9 cellular contexts compared by ENCODE assay signal in the genomic region with DNA sequence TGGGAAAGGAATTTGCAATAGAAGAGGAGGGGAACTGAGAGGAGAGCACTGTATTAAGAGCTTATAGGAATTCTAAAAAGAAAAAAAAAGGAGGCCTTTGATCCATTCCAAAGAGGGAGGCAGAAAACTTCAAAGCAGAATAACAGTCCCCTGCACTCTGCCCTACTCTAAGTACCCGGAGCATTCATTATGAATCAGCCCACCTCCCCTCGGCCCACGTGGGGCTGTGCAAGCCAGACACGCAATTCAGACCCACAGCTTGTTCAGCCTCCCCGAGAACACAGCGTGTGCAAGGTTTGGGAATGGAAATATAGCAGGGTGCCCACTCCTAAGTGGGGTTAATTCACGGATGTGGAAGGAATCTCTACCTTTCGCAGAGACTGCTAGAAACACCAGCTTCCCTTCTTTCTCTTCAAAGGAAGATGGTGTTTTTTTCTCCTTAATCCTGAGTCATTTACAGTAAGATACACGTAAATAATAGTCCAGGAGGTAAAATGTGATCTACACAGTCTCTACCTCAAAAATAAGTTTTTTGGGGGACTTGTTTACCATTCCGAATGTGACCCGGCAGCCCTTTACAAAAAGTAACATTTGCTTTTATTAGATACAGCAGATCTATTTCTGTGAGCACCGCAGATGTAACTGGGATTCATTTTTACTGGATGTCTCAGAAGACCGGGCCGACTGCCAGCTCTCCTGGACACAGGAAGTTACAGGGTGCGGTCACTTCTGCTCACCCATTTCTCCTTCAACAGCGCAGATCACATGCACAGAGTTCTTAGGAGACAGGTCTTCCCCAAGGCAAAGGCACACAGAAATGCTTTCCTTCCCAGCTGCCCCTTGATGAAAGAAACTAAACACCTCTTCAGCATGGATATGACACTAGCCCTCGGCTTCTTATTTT.
DNase-seq lines count a peak whose midpoint lies in the region; ATAC-seq, FAIRE-seq and TF ChIP-seq lines count a peak whose summit lies in the region.
"Had no signal": no experiment of that assay in that cellular context is flagged by ENCODE, and none has a peak within 500 bp of the region (broad histone marks: within the 10 kb centered on the region; RNA-seq: fewer than 3 reads in every experiment).

No MANE protein-coding gene starts in this region.

- H3K4me1 ChIP-seq in kidney (ENCODE audit: control insufficient read depth in 1 of 2, insufficient read depth in 1 of 2, low read depth in 1 of 2, low read length in 2 of 2) (no peaks in the 10 kb centered on the region), thoracic aorta (ENCODE audit: control insufficient read depth in 1 of 2, low read depth in 2 of 2) (peaks cover 10 to 27% of the 10 kb centered on the region in 2 donors)

- intact Hi-C loops in kidney (cut with DNase I) = no loop called here

- no peaks in the 10 kb centered on the region for H3K27me3 ChIP-seq in thoracic aorta (replicated peaks; ENCODE audit: insufficient read depth)

- peak; percentile 67 for DNase-seq in HTR-8/SVneo (ENCODE audit: insufficient read length, low spot score)
- peak; percentile 96 for DNase-seq in astrocyte of the hippocampus (ENCODE audit: low read depth, low spot score)
- peak; percentile 82 for DNase-seq in kidney
- peak; percentile 60 for DNase-seq in thoracic aorta (ENCODE audit: low spot score)
- no peak for DNase-seq in erythroblast (lab: John Stamatoyannopoulos, UW)
- DNase-seq: activated naive CD8-positive, alpha-beta T cell treated with anti-CD3 and anti-CD28 coated beads for 36 hours had no signal

- H3K36me3 ChIP-seq in kidney (ENCODE audit: control insufficient read depth in 1 of 2, insufficient read depth in 2 of 2, low read length in 2 of 2) (no peaks in the 10 kb centered on the region), thoracic aorta (no peaks in the 10 kb centered on the region)

- no peak for TF ChIP-seq CTCF in kidney (IDR thresholded peaks at IDR 0.05; ENCODE audit: borderline replicate concordance, extremely low read depth, insufficient read depth)
- no peak for TF ChIP-seq CTCF in thoracic aorta (IDR thresholded peaks at IDR 0.05)

- H3K27ac ChIP-seq in kidney (ENCODE audit: low read depth in 2 of 2, low read length in 2 of 2) (no peak overlapping the region), thoracic aorta (peak overlapping the region in 1 of 2 donors; percentile 1)
- H3K27ac ChIP-seq: HL-60 had no signal

- no peak for TF ChIP-seq POLR2A in erythroblast (IDR thresholded peaks at IDR 0.05; ENCODE audit: low read length)

- peak; percentile 20 for FAIRE-seq in HTR-8/SVneo (lab: Jason Lieb, UNC)
- FAIRE-seq in kidney (lab: Jason Lieb, UNC) = no peak

- ATAC-seq in thoracic aorta (ENCODE audit: insufficient number of reproducible peaks, low FRiP score, low read depth) (peak; percentile 48), HG02623 (IDR thresholded peaks at IDR 0.05; ENCODE audit: unreplicated experiment) (no peak), HG02884 (IDR thresholded peaks at IDR 0.05; ENCODE audit: unreplicated experiment) (no peak)

- no peak overlapping the region for H3K9ac ChIP-seq in kidney (ENCODE audit: low read length in 2 of 2)

- H3K4me3 ChIP-seq in kidney (ENCODE audit: low read length in 2 of 2) (no peak overlapping the region), thoracic aorta (peak overlapping the region; percentile 17)

- no peaks in the 10 kb centered on the region for H3K9me3 ChIP-seq in kidney (ENCODE audit: control insufficient read depth in 1 of 2, low read length in 2 of 2)
- H3K9me3 ChIP-seq in thoracic aorta = no peaks in the 10 kb centered on the region

Comparison
In these comparisons a context has a peak if more than half of its experiments do, and no peak if none do; other contexts are left out.
1. DNase-seq: peak in HTR-8/SVneo (single experiment), astrocyte of the hippocampus (single experiment), kidney (single experiment) and thoracic aorta (single experiment); none in erythroblast (0 of 2).